ENCODE assay signal across 35 cellular contexts in genomic region chr4:2125023-2125422, GRCh38.
"Had no signal": no experiment of that assay in that cellular context is flagged by ENCODE, and none has a peak within 500 bp of the region (broad histone marks: within the 10 kb centered on the region; RNA-seq: fewer than 3 reads in every experiment).

No MANE protein-coding gene starts in this region.

- H3K36me3 Mint-ChIP-seq: activated naive CD8-positive, alpha-beta T cell treated with anti-CD3 and anti-CD28 coated beads for 36 hours had no signal

- H3K4me3 Mint-ChIP-seq: activated B cell treated with CpG ODN at 0.5 μM for 24 hours; activated CD8-positive, alpha-beta T cell treated with anti-CD3 and anti-CD28 coated beads for 36 hours; activated naive CD8-positive, alpha-beta T cell treated with anti-CD3 and anti-CD28 coated beads for 36 hours; activated T-cell treated with anti-CD3 and anti-CD28 coated beads, Interleukin-2, amount 50 U/mL, for 72 hours; activated T-helper 17 cell treated with anti-CD3 and anti-CD28 coated beads, Interleukin-2, amount 50 U/mL, for 72 hours had no signal

- H3K4me1 Mint-ChIP-seq: activated B cell treated with CpG ODN at 0.5 μM for 24 hours; activated naive CD8-positive, alpha-beta T cell treated with anti-CD3 and anti-CD28 coated beads for 36 hours had no signal

- H3K27me3 ChIP-seq: brain microvascular endothelial cell had no signal

- H3K9me3 Mint-ChIP-seq: activated B cell treated with CpG ODN at 0.5 μM for 24 hours; activated CD8-positive, alpha-beta T cell treated with anti-CD3 and anti-CD28 coated beads for 36 hours; activated naive CD8-positive, alpha-beta T cell treated with anti-CD3 and anti-CD28 coated beads for 36 hours; activated T-cell treated with anti-CD3 and anti-CD28 coated beads, Interleukin-2, amount 50 U/mL, for 72 hours; activated T-helper 17 cell treated with anti-CD3 and anti-CD28 coated beads, Interleukin-2, amount 50 U/mL, for 72 hours had no signal

- H3K36me3 ChIP-seq: brain microvascular endothelial cell had no signal

- H3K27ac ChIP-seq: brain microvascular endothelial cell, VCaP had no signal

- H3K27me3 Mint-ChIP-seq: activated CD8-positive, alpha-beta T cell treated with anti-CD3 and anti-CD28 coated beads for 36 hours; activated naive CD8-positive, alpha-beta T cell treated with anti-CD3 and anti-CD28 coated beads for 36 hours; activated T-helper 17 cell treated with anti-CD3 and anti-CD28 coated beads, Interleukin-2, amount 50 U/mL, for 72 hours had no signal

- ATAC-seq: activated CD8-positive, alpha-beta T cell treated with anti-CD3 and anti-CD28 coated beads for 36 hours; activated T-cell treated with anti-CD3 and anti-CD28 coated beads, Interleukin-2, amount 50 U/mL, for 72 hours; activated T-helper 17 cell treated with anti-CD3 and anti-CD28 coated beads, Interleukin-2, amount 50 U/mL, for 72 hours; Panc1; SK-N-SH treated with all-trans-retinoic acid at 6 μM for 48 hours had no signal

- H3K27ac Mint-ChIP-seq: activated B cell treated with CpG ODN at 0.5 μM for 24 hours; activated CD8-positive, alpha-beta T cell treated with anti-CD3 and anti-CD28 coated beads for 36 hours; activated naive CD8-positive, alpha-beta T cell treated with anti-CD3 and anti-CD28 coated beads for 36 hours; activated T-cell treated with anti-CD3 and anti-CD28 coated beads, Interleukin-2, amount 50 U/mL, for 72 hours; activated T-helper 17 cell treated with anti-CD3 and anti-CD28 coated beads, Interleukin-2, amount 50 U/mL, for 72 hours had no signal

- DNase-seq: activated B cell treated with CpG ODN at 0.5 μM for 24 hours; activated CD4-positive, alpha-beta T cell treated with anti-CD3 and anti-CD28 coated beads for 4 hours; activated CD4-positive, alpha-beta T cell treated with anti-CD3 and anti-CD28 coated beads, Interleukin-2, amount 50 U/mL, for 4 hours; activated CD4-positive, CD25-positive, alpha-beta regulatory T cell treated with anti-CD3 and anti-CD28 coated beads, Interleukin-2, amount 50 U/mL, for 72 hours; activated CD8-positive, alpha-beta T cell treated with anti-CD3 and anti-CD28 coated beads for 36 hours; activated effector memory CD4-positive, alpha-beta T cell treated with anti-CD3 and anti-CD28 coated beads, Interleukin-2, amount 50 U/mL, for 16 hours; activated naive CD4-positive, alpha-beta T cell; activated naive CD4-positive, alpha-beta T cell treated with anti-CD3 and anti-CD28 coated beads, Interleukin-2, amount 50 U/mL, for 16 hours; activated naive CD8-positive, alpha-beta T cell treated with anti-CD3 and anti-CD28 coated beads for 36 hours; activated T-cell treated with anti-CD3 and anti-CD28 coated beads, Interleukin-2, amount 50 U/mL, for 1 hour; activated T-cell treated with anti-CD3 and anti-CD28 coated beads, Interleukin-2, amount 50 U/mL, for 72 hours; amniotic stem cell; aorta; brain microvascular endothelial cell; Kasumi-1; KG1; MM.1S; MV-4-11; NCI-H1092; NCI-H1436 treated with DMSO at 0.1 percent for 48 hours; NCI-H1694 treated with DMSO at 0.1 percent for 48 hours; NCI-H2029; NCI-H2171 treated with DMSO at 0.1 percent for 48 hours; NCI-H2227 treated with DMSO at 0.1 percent for 48 hours; NCI-H446; NCI-H524 treated with DMSO at 0.1 percent for 48 hours; SIG-M5; SW 1271; T-helper 1 cell; T-helper 2 cell; T-helper 9 cell had no signal
